Comparison of ENCODE assay signal across 7 cellular contexts in genomic region chr2:39123436-39123999, GRCh38. TPM values are rescaled to one million over a fixed set of nuclear protein-coding genes. Genes with fewer than 3 reads are reported as not detected.
DNase-seq lines count a peak whose midpoint lies in the region; ATAC-seq and TF ChIP-seq lines count a peak whose summit lies in the region.

No MANE protein-coding gene starts in this region.

- intact Hi-C loops in IMR-90 (cut with micrococcal nuclease): no loop called here

- WGBS in IMR-90 (ENCODE audit: extremely low coverage in 2 of 2, insufficient read length in 1 of 2), 2 experiments: 40% methylated on average over 2 of the region's 25 CpGs; no CpG with 5 or more reads in 1 of the 2 experiments

- peak overlapping the region; percentile 79 for H2BK5ac ChIP-seq in IMR-90 (ENCODE audit: low read depth, low read length, poor library complexity, severe bottlenecking)

- H3K4me3 ChIP-seq in IMR-90 (ENCODE audit: insufficient read depth, low read depth, low read length): peak overlapping the region; percentile 81
- H3K4me3 ChIP-seq in adipocyte (ENCODE audit: low read length): peak overlapping the region; percentile 93
- H3K4me3 ChIP-seq in kidney epithelial cell (ENCODE audit: low read depth, low read length): peak overlapping the region; percentile 63
- peak overlapping the region; percentile 72 to 99 (median 85) for H3K4me3 ChIP-seq in subcutaneous abdominal adipose tissue (ENCODE audit: low read depth in 1 of 5, low read length in 5 of 5)

- H4K8ac ChIP-seq in IMR-90 (ENCODE audit: low read depth in 2 of 2, low read length in 2 of 2): peak overlapping the region; percentile 92 to 100

- peak overlapping the region; percentile 86 for H3K4ac ChIP-seq in IMR-90 (ENCODE audit: low read depth, low read length)

- no peak for TF ChIP-seq RAD21 in IMR-90 (IDR thresholded peaks at IDR 0.05; ENCODE audit: low read length)

- H3K27me3 ChIP-seq in IMR-90 (ENCODE audit: control insufficient read depth, insufficient read depth, low read length): no peaks in the 10 kb centered on the region
- H3K27me3 ChIP-seq in adipocyte (replicated peaks; ENCODE audit: control insufficient read depth, insufficient read depth, low read length): no peaks in the 10 kb centered on the region
- no peaks in the 10 kb centered on the region for H3K27me3 ChIP-seq in kidney epithelial cell (ENCODE audit: control insufficient read depth, insufficient read depth, low read length)
- H3K27me3 ChIP-seq in subcutaneous abdominal adipose tissue (ENCODE audit: control insufficient read depth in 5 of 5, insufficient read depth in 4 of 5, low read length in 5 of 5): no peaks in the 10 kb centered on the region

- peak overlapping the region; percentile 1; the same call in 1 of the 3 replicates for H2BK15ac ChIP-seq in IMR-90 (ENCODE audit: low read depth, low read length)

- peak overlapping the region; percentile 57 for H3K23ac ChIP-seq in IMR-90 (ENCODE audit: low read depth, low read length)

- H3K79me1 ChIP-seq in IMR-90 (ENCODE audit: low read depth in 1 of 2, low read length in 2 of 2): peaks cover 5 to 32% of the 10 kb centered on the region in 2 experiments; a peak in 3 of 4 replicates

- peak overlapping the region; percentile 67 for H3K56ac ChIP-seq in IMR-90 (ENCODE audit: extremely low read depth, insufficient read depth, low read length)

- in situ Hi-C loops in IMR-90 (cut with MboI; ENCODE audit: low sequenced_read_pairs): no loop called here

- no peak for TF ChIP-seq POLR2A in IMR-90 (IDR thresholded peaks at IDR 0.05; ENCODE audit: low read depth, low read length)

- H2BK20ac ChIP-seq in IMR-90 (ENCODE audit: low read depth, low read length): no peak overlapping the region

- no peaks in the 10 kb centered on the region for H3K9me3 ChIP-seq in IMR-90 (ENCODE audit: control insufficient read depth, insufficient read depth, low read length)
- H3K9me3 ChIP-seq in adipocyte (ENCODE audit: control insufficient read depth, low read length): no peaks in the 10 kb centered on the region
- no peaks in the 10 kb centered on the region for H3K9me3 ChIP-seq in subcutaneous abdominal adipose tissue (ENCODE audit: control insufficient read depth in 5 of 5, low read length in 5 of 5)

- no TSS peak for BruUV-seq in IMR-90 (replicated peaks; lab: Mats Ljungman, UMichigan)

- peak overlapping the region; percentile 55 for H3K18ac ChIP-seq in IMR-90 (ENCODE audit: low read depth, low read length)

- H4K20me1 ChIP-seq in IMR-90 (ENCODE audit: insufficient read depth, low read length): peaks cover 14% of the 10 kb centered on the region

- H3K27ac ChIP-seq in IMR-90 (ENCODE audit: insufficient read depth, low read length): peak overlapping the region; percentile 88
- peak overlapping the region; percentile 99 for H3K27ac ChIP-seq in subcutaneous abdominal adipose tissue (ENCODE audit: low read depth, low read length)

- peak overlapping the region; percentile 96 for H3K9ac ChIP-seq in IMR-90 (ENCODE audit: low read depth, low read length)
- peak overlapping the region; percentile 95 for H3K9ac ChIP-seq in adipocyte (ENCODE audit: low read length)
- peak overlapping the region; percentile 66 to 96 (median 84) for H3K9ac ChIP-seq in subcutaneous abdominal adipose tissue (ENCODE audit: low read length in 5 of 5)

- H3K36me3 ChIP-seq in IMR-90 (ENCODE audit: control insufficient read depth, insufficient read depth, low read length): no peaks in the 10 kb centered on the region
- no peaks in the 10 kb centered on the region for H3K36me3 ChIP-seq in adipocyte (ENCODE audit: control insufficient read depth, insufficient read depth, low read length, severe bottlenecking)
- H3K36me3 ChIP-seq in kidney epithelial cell (ENCODE audit: control insufficient read depth, insufficient read depth, low read length): no peaks in the 10 kb centered on the region
- no peaks in the 10 kb centered on the region for H3K36me3 ChIP-seq in subcutaneous abdominal adipose tissue (ENCODE audit: control insufficient read depth in 5 of 5, insufficient read depth in 5 of 5, low read length in 5 of 5)

- H2AFZ ChIP-seq in IMR-90 (replicated peaks; ENCODE audit: low read length, poor library complexity): peak overlapping the region; percentile 95

- peak overlapping the region; percentile 95 for H2AK5ac ChIP-seq in IMR-90 (ENCODE audit: low read depth, low read length)

- H4K5ac ChIP-seq in IMR-90 (ENCODE audit: low read depth, low read length): peak overlapping the region; percentile 93

- H3K4me2 ChIP-seq in IMR-90 (ENCODE audit: low read depth, low read length): peak overlapping the region; percentile 77

- POLR2A ChIA-PET in IMR-90 (lab: Charles Lee; ENCODE audit: unreplicated experiment): interaction anchor here (0.5 kb wide), 1 partner anchor 1644 kb away, joined by 6 read pairs; no protein-coding TSS in a partner anchor

- DNase-seq in IMR-90 (no peak), adipocyte (ENCODE audit: low read depth) (no peak), kidney epithelial cell (ENCODE audit: low read depth) (no peak), NCI-H748 (lab: John Stamatoyannopoulos, UW; ENCODE audit: unreplicated experiment) (no peak)

- peak overlapping the region; percentile 42 for H2BK120ac ChIP-seq in IMR-90 (ENCODE audit: low read depth, low read length)

- CTCF ChIA-PET in IMR-90 (lab: Yijun Ruan, JAX): interaction anchor here (1.0 kb wide), 1 partner anchor 106 kb away, joined by 4 read pairs; no protein-coding TSS in a partner anchor

- peak overlapping the region; percentile 72 for H2AK9ac ChIP-seq in IMR-90 (replicated peaks; ENCODE audit: low read depth, low read length, poor library complexity)

- dilution Hi-C loops in IMR-90 (cut with HindIII; ENCODE audit: low sequenced_read_pairs, unreplicated experiment): no loop called here

- H3K4me1 ChIP-seq in IMR-90 (ENCODE audit: control insufficient read depth, insufficient read depth, low read length): peaks cover 3% of the 10 kb centered on the region
- H3K4me1 ChIP-seq in adipocyte (ENCODE audit: control insufficient read depth, insufficient read depth, low read length): peaks cover 43% of the 10 kb centered on the region
- peaks cover 4 to 62% (median 48%) of the 10 kb centered on the region in 5 donors for H3K4me1 ChIP-seq in subcutaneous abdominal adipose tissue (ENCODE audit: control insufficient read depth in 5 of 5, insufficient read depth in 5 of 5, low read length in 5 of 5)

- peak overlapping the region; percentile 61 for H4K91ac ChIP-seq in IMR-90 (ENCODE audit: insufficient read depth, low read depth, low read length)

- no peak for ATAC-seq in IMR-90 (ENCODE audit: low read depth)
- no peak for ATAC-seq in HG03342 (IDR thresholded peaks at IDR 0.05; ENCODE audit: unreplicated experiment)
- ATAC-seq in HG02678 (IDR thresholded peaks at IDR 0.05; ENCODE audit: unreplicated experiment): no peak

- peaks cover 8% of the 10 kb centered on the region for H3K9me1 ChIP-seq in IMR-90 (ENCODE audit: insufficient read depth, low read length)

- H3K14ac ChIP-seq in IMR-90 (replicated peaks; ENCODE audit: low read depth, low read length): peak overlapping the region; percentile 93

- TF ChIP-seq CTCF in IMR-90 (conservative IDR thresholded peaks at IDR 0.05; ENCODE audit: low read depth, low read length) (no peak), kidney epithelial cell (IDR thresholded peaks at IDR 0.05; ENCODE audit: insufficient read depth, low read length, poor library complexity, severe bottlenecking) (no peak)

TF ChIP-seq in IMR-90, 13 proteins besides CTCF, POLR2A, EP300 and RAD21:
- TF ChIP-seq SMC3 (IDR thresholded peaks at IDR 0.05; ENCODE audit: low read depth, low read length): no peak
- TF ChIP-seq MXI1 (IDR thresholded peaks at IDR 0.05; ENCODE audit: borderline replicate concordance, low read depth, low read length): no peak
- TF ChIP-seq BHLHE40 (IDR thresholded peaks at IDR 0.05; ENCODE audit: low read depth, low read length): no peak
- no peak for TF ChIP-seq FOS (IDR thresholded peaks at IDR 0.05; ENCODE audit: low read depth, low read length)
- TF ChIP-seq, protein P1, sequence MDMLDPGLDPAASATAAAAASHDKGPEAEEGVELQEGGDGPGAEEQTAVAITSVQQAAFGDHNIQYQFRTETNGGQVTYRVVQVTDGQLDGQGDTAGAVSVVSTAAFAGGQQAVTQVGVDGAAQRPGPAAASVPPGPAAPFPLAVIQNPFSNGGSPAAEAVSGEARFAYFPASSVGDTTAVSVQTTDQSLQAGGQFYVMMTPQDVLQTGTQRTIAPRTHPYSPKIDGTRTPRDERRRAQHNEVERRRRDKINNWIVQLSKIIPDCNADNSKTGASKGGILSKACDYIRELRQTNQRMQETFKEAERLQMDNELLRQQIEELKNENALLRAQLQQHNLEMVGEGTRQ (IDR thresholded peaks at IDR 0.05; ENCODE audit: low read depth, low read length): no peak
- TF ChIP-seq CHD1 (IDR thresholded peaks at IDR 0.05; ENCODE audit: low read depth, low read length): no peak
- TF ChIP-seq, protein P2, sequence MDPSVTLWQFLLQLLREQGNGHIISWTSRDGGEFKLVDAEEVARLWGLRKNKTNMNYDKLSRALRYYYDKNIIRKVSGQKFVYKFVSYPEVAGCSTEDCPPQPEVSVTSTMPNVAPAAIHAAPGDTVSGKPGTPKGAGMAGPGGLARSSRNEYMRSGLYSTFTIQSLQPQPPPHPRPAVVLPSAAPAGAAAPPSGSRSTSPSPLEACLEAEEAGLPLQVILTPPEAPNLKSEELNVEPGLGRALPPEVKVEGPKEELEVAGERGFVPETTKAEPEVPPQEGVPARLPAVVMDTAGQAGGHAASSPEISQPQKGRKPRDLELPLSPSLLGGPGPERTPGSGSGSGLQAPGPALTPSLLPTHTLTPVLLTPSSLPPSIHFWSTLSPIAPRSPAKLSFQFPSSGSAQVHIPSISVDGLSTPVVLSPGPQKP (IDR thresholded peaks at IDR 0.05; ENCODE audit: borderline replicate concordance, low read depth, low read length): no peak
- no peak for TF ChIP-seq MAZ (IDR thresholded peaks at IDR 0.05; ENCODE audit: borderline replicate concordance, low read depth, low read length)
- no peak for TF ChIP-seq NFE2L2 (IDR thresholded peaks at IDR 0.05; ENCODE audit: low read depth, low read length)
- no peak for TF ChIP-seq CEBPB (IDR thresholded peaks at IDR 0.05; ENCODE audit: low read depth, low read length)
- no peak for TF ChIP-seq MAFK (IDR thresholded peaks at IDR 0.05; ENCODE audit: low read depth, low read length)
- no peak for TF ChIP-seq RCOR1 (IDR thresholded peaks at IDR 0.05; ENCODE audit: insufficient replicate concordance, low read length)
- TF ChIP-seq RFX5 (IDR thresholded peaks at IDR 0.05; ENCODE audit: low read depth, low read length): no peak
TF ChIP-seq in IMR-90: peak in this region for 0.

RNA-seq across cellular contexts. Expression of gene SOS1, which starts 2.7 kb away (rescaled TPM):
- total RNA-seq in IMR-90 (2012; rRNA removed): 8.2 and 13.6 TPM in 2 replicates
- polyA plus RNA-seq in IMR-90 (2012; rRNA removed): 10.6 and 11.2 TPM in 2 replicates
- polyA plus RNA-seq in IMR-90 (2012; cell fraction: cytosol; rRNA removed): 1.0 and 1.9 TPM in 2 replicates
- polyA plus RNA-seq in IMR-90 (2012; cell fraction: nucleus; rRNA removed; ENCODE audit: low replicate concordance): 5.8 and 43.5 TPM in 2 replicates
- 16.4 and 18.7 TPM in 2 replicates for total RNA-seq in kidney epithelial cell
